In genomic region chr1:41866285-41866684, GRCh38 we compare ENCODE assay signal across 18 cellular contexts.
"Had no signal": no experiment of that assay in that cellular context is flagged by ENCODE, and none has a peak within 500 bp of the region (broad histone marks: within the 10 kb centered on the region; RNA-seq: fewer than 3 reads in every experiment).

No MANE protein-coding gene starts in this region.

- H3K27ac Mint-ChIP-seq: activated naive CD8-positive, alpha-beta T cell treated with anti-CD3 and anti-CD28 coated beads for 36 hours; activated T-helper 2 cell treated with anti-CD3 and anti-CD28 coated beads, Interferon-gamma antibody, Interleukin-2, Interleukin-4, amounts not matched to agents 10 μg/mL and 5 μg/mL and 100 μg/mL, durations not matched to agents 14 hours and 24 hours and 36 hours had no signal

- H3K27me3 ChIP-seq: esophagus muscularis mucosa, upper lobe of right lung had no signal

- H3K4me1 ChIP-seq: upper lobe of right lung had no signal

- H3K36me3 Mint-ChIP-seq: activated naive CD8-positive, alpha-beta T cell treated with anti-CD3 and anti-CD28 coated beads for 36 hours; natural killer cell treated with Interleukin-12 subunit alpha and Interleukin-12 subunit beta and Interleukin-15 and Interleukin-18, amount 100 ng/mL, for 72 hours had no signal

- H3K9me3 ChIP-seq: esophagus muscularis mucosa, neutrophil, upper lobe of right lung had no signal

- H3K4me3 ChIP-seq: esophagus muscularis mucosa, upper lobe of right lung had no signal

- H3K36me3 ChIP-seq: esophagus muscularis mucosa, neutrophil, upper lobe of right lung, WERI-Rb-1 had no signal

- H3K27me3 Mint-ChIP-seq: activated naive CD8-positive, alpha-beta T cell treated with anti-CD3 and anti-CD28 coated beads for 36 hours; central memory CD8-positive, alpha-beta T cell; natural killer cell treated with Interleukin-12 subunit alpha and Interleukin-12 subunit beta and Interleukin-15 and Interleukin-18, amount 100 ng/mL, for 72 hours had no signal

- H3K4me3 Mint-ChIP-seq: activated naive CD8-positive, alpha-beta T cell treated with anti-CD3 and anti-CD28 coated beads for 36 hours; activated T-cell treated with anti-CD3 and anti-CD28 coated beads, Interleukin-2, amount 50 U/mL, for 4 hours; central memory CD8-positive, alpha-beta T cell; natural killer cell treated with Interleukin-12 subunit alpha and Interleukin-12 subunit beta and Interleukin-15 and Interleukin-18, amount 100 ng/mL, for 72 hours had no signal

- DNase-seq: activated CD4-positive, CD25-positive, alpha-beta regulatory T cell treated with anti-CD3 and anti-CD28 coated beads, Interleukin-2, amount 50 U/mL, for 72 hours; activated naive CD4-positive, alpha-beta T cell treated with Interleukin-2 at 50 U/mL for 16 hours; activated naive CD8-positive, alpha-beta T cell treated with anti-CD3 and anti-CD28 coated beads for 36 hours; activated T-cell treated with anti-CD3 and anti-CD28 coated beads, Interleukin-2, amount 50 U/mL, for 4 hours; effector memory CD4-positive, alpha-beta T cell; islet precursor cell; left colon; midbrain; stimulated activated CD4-positive, alpha-beta T cell treated with anti-CD3 and anti-CD28 coated beads, Interleukin-4, amount 100 ng/mL, for 1 hour; stimulated activated naive CD4-positive, alpha-beta T cell treated with Interleukin-2 at 50 U/mL for 16 hours; upper lobe of right lung; WERI-Rb-1 had no signal

- H3K9me3 Mint-ChIP-seq: activated naive CD8-positive, alpha-beta T cell treated with anti-CD3 and anti-CD28 coated beads for 36 hours; activated T-cell treated with anti-CD3 and anti-CD28 coated beads, Interleukin-2, amount 50 U/mL, for 4 hours; activated T-helper 2 cell treated with anti-CD3 and anti-CD28 coated beads, Interferon-gamma antibody, Interleukin-2, Interleukin-4, amounts not matched to agents 10 μg/mL and 5 μg/mL and 100 μg/mL, durations not matched to agents 14 hours and 24 hours and 36 hours; central memory CD8-positive, alpha-beta T cell; natural killer cell treated with Interleukin-12 subunit alpha and Interleukin-12 subunit beta and Interleukin-15 and Interleukin-18, amount 100 ng/mL, for 72 hours had no signal

- H2AFZ ChIP-seq: parathyroid adenoma had no signal

- H3K9ac ChIP-seq: parathyroid adenoma had no signal

- H3K27ac ChIP-seq: esophagus muscularis mucosa, neutrophil, parathyroid adenoma, upper lobe of right lung, WERI-Rb-1 had no signal
